ENCODE assay signal across 12 cellular contexts in genomic region chr11:70078095-70078795, GRCh38. TPM values are rescaled to one million over a fixed set of nuclear protein-coding genes. Genes with fewer than 3 reads are reported as not detected.
DNase-seq lines count a peak whose midpoint lies in the region; ATAC-seq, FAIRE-seq and TF ChIP-seq lines count a peak whose summit lies in the region.
"Had no signal": no experiment of that assay in that cellular context is flagged by ENCODE, and none has a peak within 500 bp of the region (broad histone marks: within the 10 kb centered on the region; RNA-seq: fewer than 3 reads in every experiment).

Gene ANO1, plus strand, starts transcription at chr11:70078317. Its CDS starts 290 bp downstream, at chr11:70078607.

- no peaks in the 10 kb centered on the region for H3K9me3 ChIP-seq in HCT116 (ENCODE audit: control insufficient read depth in 1 of 2, insufficient read depth in 1 of 2, low read depth in 1 of 2, low read length in 2 of 2)
- no peaks in the 10 kb centered on the region for H3K9me3 ChIP-seq in mammary epithelial cell (replicated peaks; ENCODE audit: insufficient read depth, low read length)
- no peaks in the 10 kb centered on the region for H3K9me3 ChIP-seq in kidney (ENCODE audit: control insufficient read depth in 1 of 2, low read length in 2 of 2)
- H3K9me3 ChIP-seq in smooth muscle cell (replicated peaks; ENCODE audit: low read depth), result no peaks in the 10 kb centered on the region
- H3K9me3 ChIP-seq: Peyer's patch, tibial nerve had no signal

- H3K4me1 ChIP-seq in HCT116 (ENCODE audit: control insufficient read depth in 1 of 2, insufficient read depth in 2 of 2, low read length in 2 of 2) (peaks cover 23 to 49% of the 10 kb centered on the region in 2 experiments), mammary epithelial cell (ENCODE audit: insufficient read depth, low read length) (peaks cover 43% of the 10 kb centered on the region), kidney (ENCODE audit: control insufficient read depth in 1 of 2, insufficient read depth in 1 of 2, low read depth in 1 of 2, low read length in 2 of 2) (no peaks in the 10 kb centered on the region), smooth muscle cell (ENCODE audit: low read depth) (peaks cover 11% of the 10 kb centered on the region)
- H3K4me1 ChIP-seq: Peyer's patch had no signal

- no peaks in the 10 kb centered on the region for H3K9me2 ChIP-seq in HCT116 (ENCODE audit: insufficient read depth)

- peaks cover 17% of the 10 kb centered on the region; the same call in 1 of the 2 replicates for H3K79me2 ChIP-seq in HCT116 (ENCODE audit: insufficient read depth, low read length)
- peaks cover 45% of the 10 kb centered on the region for H3K79me2 ChIP-seq in mammary epithelial cell (ENCODE audit: insufficient read depth, low read length)
- peaks cover 33% of the 10 kb centered on the region for H3K79me2 ChIP-seq in smooth muscle cell (ENCODE audit: low read depth)

- in situ Hi-C loops in mammary epithelial cell (cut with MboI; ENCODE audit: low sequenced_read_pairs in 2 of 2), result no loop called here

- no peak for DNase-seq in HCT116 (ENCODE audit: low read depth, low spot score)
- DNase-seq in mammary epithelial cell, result no peak
- peak; percentile 57 for DNase-seq in kidney
- no peak for DNase-seq in smooth muscle cell (lab: John Stamatoyannopoulos, UW; ENCODE audit: unreplicated experiment)
- no peak for DNase-seq in NOMO-1 treated with dmso at 0.1 percent for 144 hours (lab: John Stamatoyannopoulos, UW; ENCODE audit: unreplicated experiment)
- no peak for DNase-seq in occipital lobe (lab: John Stamatoyannopoulos, UW)
- DNase-seq: activated CD8-positive, alpha-beta memory T cell treated with anti-CD3 and anti-CD28 coated beads, Interleukin-2, amount 10 ng/mL, durations not matched to agents 7 days and 5 days; cerebellar nuclear complex had no signal

- H3K27me3 ChIP-seq in HCT116 (ENCODE audit: insufficient read depth, low read length) (no peaks in the 10 kb centered on the region), mammary epithelial cell (ENCODE audit: insufficient read depth, low read length) (no peaks in the 10 kb centered on the region), smooth muscle cell (ENCODE audit: low read depth) (peaks cover 11% of the 10 kb centered on the region)

- ATAC-seq in HCT116, result peak; percentile 50
- no peak for ATAC-seq in HG03159 (IDR thresholded peaks at IDR 0.05; ENCODE audit: unreplicated experiment)
- ATAC-seq in HG03354 (IDR thresholded peaks at IDR 0.05; ENCODE audit: poor library complexity, severe bottlenecking, unreplicated experiment), result no peak
- ATAC-seq: activated CD8-positive, alpha-beta memory T cell treated with anti-CD3 and anti-CD28 coated beads, Interleukin-2, amount 10 ng/mL, durations not matched to agents 7 days and 5 days had no signal

- no peaks in the 10 kb centered on the region for H3K36me3 ChIP-seq in HCT116 (ENCODE audit: control insufficient read depth in 1 of 2, insufficient read depth in 2 of 2, low read length in 2 of 2)
- peaks cover 3% of the 10 kb centered on the region for H3K36me3 ChIP-seq in mammary epithelial cell (ENCODE audit: insufficient read depth, low read length)
- no peaks in the 10 kb centered on the region for H3K36me3 ChIP-seq in kidney (ENCODE audit: control insufficient read depth in 1 of 2, insufficient read depth in 2 of 2, low read length in 2 of 2)
- H3K36me3 ChIP-seq in smooth muscle cell (ENCODE audit: low read depth), result no peaks in the 10 kb centered on the region
- H3K36me3 ChIP-seq: Peyer's patch, tibial nerve had no signal

- H3K27ac ChIP-seq in HCT116 (ENCODE audit: low read depth, low read length) (peak within 1 kb of the TSS; percentile 67), mammary epithelial cell (ENCODE audit: insufficient read depth, low read depth, low read length) (peak within 1 kb of the TSS; percentile 69), kidney (ENCODE audit: low read depth in 2 of 2, low read length in 2 of 2) (no peak within 1 kb of the TSS), smooth muscle cell (ENCODE audit: low read depth) (peak within 1 kb of the TSS; percentile 61)
- H3K27ac ChIP-seq: Peyer's patch had no signal

- peak within 1 kb of the TSS; percentile 70 for H3K9ac ChIP-seq in HCT116 (ENCODE audit: low read length)
- peak within 1 kb of the TSS; percentile 85 for H3K9ac ChIP-seq in mammary epithelial cell (ENCODE audit: insufficient read depth, low read length)
- no peak within 1 kb of the TSS for H3K9ac ChIP-seq in kidney (ENCODE audit: low read length in 2 of 2)
- H3K9ac ChIP-seq in smooth muscle cell (ENCODE audit: low read depth), result peak within 1 kb of the TSS; percentile 57

- WGBS in mammary epithelial cell (ENCODE audit: low coverage, missing lambda C conversion rate), result 3% methylated on average over 16 of the region's 90 CpGs
- 3% methylated on average over 65 of the region's 90 CpGs for whole genome bisulfite sequencing in smooth muscle cell (ENCODE audit: low lambda C conversion rate)

- POLR2A ChIA-PET in HCT116 (lab: Charles Lee), result interaction anchor here (0.6 kb wide), 1 partner anchor 50 kb away, joined by 4 read pairs; no protein-coding TSS in a partner anchor

- intact Hi-C loops in HCT116 (cut with micrococcal nuclease) (loop anchor here (2.0 to 5.0 kb wide), 2 partner anchors 129 to 161 kb away; no protein-coding TSS in a partner anchor), mammary epithelial cell (cut with micrococcal nuclease) (loop anchor here (2.0 kb wide), 1 partner anchor 13 kb away; no protein-coding TSS in a partner anchor), kidney (cut with DNase I) (no loop called here)

- BruUV-seq in HCT116 (replicated peaks; lab: Mats Ljungman, UMichigan) (no TSS peak), mammary epithelial cell (replicated peaks; lab: Mats Ljungman, UMichigan) (no TSS peak)

- H3K4me3 ChIP-seq in HCT116 (replicated peaks in 1 of 2; ENCODE audit: low read depth in 1 of 2, low read length in 2 of 2) (peak within 1 kb of the TSS; percentile 53 to 67), mammary epithelial cell (replicated peaks in 1 of 3; ENCODE audit: insufficient read depth in 1 of 3, low read depth in 2 of 3, low read length in 3 of 3) (peak within 1 kb of the TSS; percentile 28 to 66 (median 48)), kidney (ENCODE audit: low read length in 2 of 2) (peak within 1 kb of the TSS in 1 of 2 donors; percentile 29), smooth muscle cell (peak within 1 kb of the TSS; percentile 50)

- dilution Hi-C loops in mammary epithelial cell (cut with HindIII; ENCODE audit: low sequenced_read_pairs), result no loop called here

- CTCF ChIA-PET in HCT116 (lab: Charles Lee) (no interaction called here), mammary epithelial cell (lab: Charles Lee; ENCODE audit: low non-redundant PET) (no interaction called here)

- no peaks in the 10 kb centered on the region for H4K20me1 ChIP-seq in HCT116 (ENCODE audit: insufficient read depth)
- H4K20me1 ChIP-seq in mammary epithelial cell (ENCODE audit: insufficient read depth, low read length), result no peaks in the 10 kb centered on the region
- H4K20me1 ChIP-seq in smooth muscle cell (ENCODE audit: low read depth), result no peaks in the 10 kb centered on the region

- no peaks in the 10 kb centered on the region for H3F3A ChIP-seq in smooth muscle cell (ENCODE audit: low read depth)

- peak within 1 kb of the TSS; percentile 97 for H3K4me2 ChIP-seq in HCT116 (ENCODE audit: low read length)
- peak within 1 kb of the TSS; percentile 92 for H3K4me2 ChIP-seq in mammary epithelial cell (ENCODE audit: insufficient read depth, low read depth, low read length)
- peak within 1 kb of the TSS; percentile 86 for H3K4me2 ChIP-seq in smooth muscle cell

- no peak for TF ChIP-seq CTCF in HCT116 (IDR thresholded peaks at IDR 0.05 in 2 of 3, conservative IDR thresholded peaks at IDR 0.05 in 1 of 3; ENCODE audit: borderline replicate concordance in 1 of 3, insufficient read depth in 1 of 3, low read depth in 2 of 3, low read length in 2 of 3)
- TF ChIP-seq CTCF in mammary epithelial cell (conservative IDR thresholded peaks at IDR 0.05 in 1 of 2, IDR thresholded peaks at IDR 0.05 in 1 of 2; ENCODE audit: extremely low read depth in 1 of 2, insufficient read depth in 1 of 2, low read depth in 1 of 2, low read length in 2 of 2), result no peak
- TF ChIP-seq CTCF in kidney (IDR thresholded peaks at IDR 0.05; ENCODE audit: borderline replicate concordance, extremely low read depth, insufficient read depth), result no peak
- no peak for TF ChIP-seq CTCF in smooth muscle cell (IDR thresholded peaks at IDR 0.05; ENCODE audit: borderline replicate concordance, insufficient read depth, poor library complexity, severe bottlenecking)

- FAIRE-seq in kidney (lab: Jason Lieb, UNC), result no peak

- peak; percentile 46 for TF ChIP-seq RAD21 in HCT116 (IDR thresholded peaks at IDR 0.05; ENCODE audit: low read depth)

- H2AFZ ChIP-seq in HCT116 (ENCODE audit: low read depth, low read length, poor library complexity, severe bottlenecking) (peak within 1 kb of the TSS; percentile 73), mammary epithelial cell (ENCODE audit: low read depth, low read length) (peak within 1 kb of the TSS; percentile 61), smooth muscle cell (ENCODE audit: low read depth) (no peak within 1 kb of the TSS)

- TF ChIP-seq POLR2A in HCT116 (IDR thresholded peaks at IDR 0.05; ENCODE audit: borderline replicate concordance, extremely low read depth, insufficient read depth, insufficient read length), result no peak

- RAD21 ChIA-PET in HCT116 (lab: Charles Lee; ENCODE audit: low non-redundant PET in 1 of 2, low total read pairs in 2 of 2, uncharacterized antibody in 2 of 2, unreplicated experiment in 2 of 2), result no interaction called here

TF ChIP-seq in HCT116, 20 proteins besides CTCF, POLR2A, EP300 and RAD21 (continues in another document):
- no peak for TF ChIP-seq CBX3 (IDR thresholded peaks at IDR 0.05; ENCODE audit: low read depth)
- TF ChIP-seq ATF3 (IDR thresholded peaks at IDR 0.05), result no peak
- no peak for TF ChIP-seq EZH2phosphoT487 (IDR thresholded peaks at IDR 0.05; ENCODE audit: borderline replicate concordance)
- TF ChIP-seq SRF (IDR thresholded peaks at IDR 0.05; ENCODE audit: low read depth), result no peak
- peak; percentile 84 for TF ChIP-seq ZFX (IDR thresholded peaks at IDR 0.05)
- peak; percentile 54 for TF ChIP-seq MAX (IDR thresholded peaks at IDR 0.05)
- no peak for TF ChIP-seq POLR2AphosphoS5 (IDR thresholded peaks at IDR 0.05; ENCODE audit: low read depth, low read length)

RNA-seq across cellular contexts. Expression of gene ANO1, which starts in this region (rescaled TPM):
- total RNA-seq in HCT116 (2021; ENCODE audit: unreplicated experiment) (41.7 TPM), mammary epithelial cell (100 to 1,000 TPM in 1 of 2 donors, 10 to 100 TPM in 1; 54.3 to 181 TPM), kidney (15.1 TPM), smooth muscle cell (93.4 and 107 TPM in 2 replicates), occipital lobe (0.62 TPM)
- 49.9 and 53.5 TPM in 2 replicates for polyA plus RNA-seq in HCT116 (2012)
- polyA plus RNA-seq in mammary epithelial cell (147 TPM), kidney (ENCODE audit: insufficient read depth, low read depth, low replicate concordance) (2.0 TPM), smooth muscle cell (94.8 and 133 TPM in 2 replicates)
- 191 TPM for polyA minus RNA-seq in mammary epithelial cell
- total RNA-seq: activated CD8-positive, alpha-beta memory T cell treated with anti-CD3 and anti-CD28 coated beads, Interleukin-2, amount 10 ng/mL, durations not matched to agents 7 days and 5 days had no signal

Comparison
In these comparisons a context has a peak if more than half of its experiments do, and no peak if none do; other contexts are left out.
1. RNA of gene ANO1 (polyA plus RNA-seq): 147 TPM in mammary epithelial cell (single experiment) and 94.8 to 133 TPM in smooth muscle cell; 2.0 TPM in kidney (single experiment); every median in the first group is over 10 times any median in the second.
2. H3K27ac ChIP-seq: peak in HCT116 (single experiment), mammary epithelial cell (single experiment) and smooth muscle cell (single experiment); none in kidney (0 of 2).
3. H3K9ac ChIP-seq: peak in HCT116 (single experiment), mammary epithelial cell (single experiment) and smooth muscle cell (single experiment); none in kidney (0 of 2).
4. Peak in every context shown above with its lines, with median percentiles within 50 percentile points of each other: H3K4me2 ChIP-seq.